ENCODE assay signal across 8 cellular contexts in the genomic region with DNA sequence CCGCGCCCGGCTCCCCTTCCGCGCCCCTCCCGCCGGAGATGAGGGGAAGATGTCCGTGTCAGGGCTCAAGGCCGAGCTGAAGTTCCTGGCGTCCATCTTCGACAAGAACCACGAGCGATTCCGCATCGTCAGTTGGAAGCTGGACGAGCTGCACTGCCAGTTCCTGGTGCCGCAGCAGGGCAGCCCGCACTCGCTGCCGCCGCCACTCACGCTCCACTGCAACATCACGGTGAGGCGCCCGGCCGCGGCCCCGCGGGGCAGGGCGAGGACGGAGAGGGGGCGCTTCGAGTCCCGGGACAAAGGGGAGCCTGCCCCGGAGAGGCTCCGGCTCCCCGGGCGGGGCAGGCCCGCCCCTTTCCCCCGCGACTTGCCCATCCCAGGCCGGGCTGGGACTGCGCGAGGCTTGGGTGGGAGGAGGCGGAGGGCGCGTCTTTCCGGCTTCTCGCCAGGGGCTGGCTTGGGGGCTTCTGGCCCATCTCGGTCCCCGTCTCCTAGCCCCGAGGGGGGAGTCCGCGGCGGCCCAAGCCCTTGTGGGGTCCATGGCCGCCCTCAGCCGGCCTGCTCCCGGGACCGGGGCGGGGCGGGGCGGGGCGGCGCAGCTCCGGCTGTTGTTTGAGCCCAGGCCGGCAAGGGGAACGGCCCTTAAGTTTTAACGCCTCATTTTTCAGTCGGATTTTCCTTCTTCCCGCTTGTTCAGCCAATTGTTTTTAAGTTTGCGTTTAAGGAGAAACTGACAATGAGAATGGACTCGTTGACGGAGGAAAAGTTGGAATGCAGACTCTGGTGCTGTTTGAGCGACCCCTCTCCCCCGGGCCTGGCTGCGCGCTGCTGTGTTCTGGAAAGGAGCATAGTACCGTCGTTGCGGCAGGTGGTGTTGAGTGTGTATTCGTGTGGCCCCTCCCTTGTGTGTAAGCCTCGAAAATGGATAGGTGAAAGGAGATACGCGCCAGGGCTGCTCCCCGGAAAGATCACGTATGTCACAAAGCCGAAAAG.
A peak's percentile ranks its signal among the peaks of the same experiment; 100 is the strongest.
DNase-seq lines count a peak whose midpoint lies in the region; ATAC-seq lines count a peak whose summit lies in the region.

No MANE protein-coding gene starts in this region.

- peak overlapping the region; percentile 91 to 95 for H3K4me3 Mint-ChIP-seq in effector memory CD8-positive, alpha-beta T cell

- peaks cover 31 to 52% of the 10 kb centered on the region in 2 donors for H3K4me1 Mint-ChIP-seq in effector memory CD8-positive, alpha-beta T cell (ENCODE audit: low read depth in 2 of 2)

- H3K27ac Mint-ChIP-seq in effector memory CD8-positive, alpha-beta T cell = peak overlapping the region; percentile 39 to 90

- H3K36me3 Mint-ChIP-seq in effector memory CD8-positive, alpha-beta T cell (ENCODE audit: insufficient read depth) = peaks cover 11% of the 10 kb centered on the region

- DNase-seq in NCI-H187 (lab: John Stamatoyannopoulos, UW) = peak; percentile 24
- no peak for DNase-seq in NCI-H187 treated with DMSO at 0.1 percent for 48 hours (lab: John Stamatoyannopoulos, UW)
- peak; percentile 67 for DNase-seq in NCI-H524 treated with DMSO at 0.1 percent for 48 hours (lab: John Stamatoyannopoulos, UW)
- DNase-seq in activated CD8-positive, alpha-beta memory T cell treated with anti-CD3 and anti-CD28 coated beads for 48 hours (ENCODE audit: low read depth in 2 of 3, low spot score in 2 of 3) = peak; percentile 17 to 34 (median 32)
- peak; percentile 20 to 28 (median 23) for DNase-seq in effector memory CD8-positive, alpha-beta T cell
- peak; percentile 55 for DNase-seq in medulla oblongata (ENCODE audit: extremely low spot score)
- peak; percentile 19 for DNase-seq in stimulated activated CD8-positive, alpha-beta memory T cell treated with anti-CD3 and anti-CD28 coated beads, Interleukin-15, amount 100 ng/mL, for 24 hours (ENCODE audit: low read depth)

- H3K27me3 Mint-ChIP-seq in effector memory CD8-positive, alpha-beta T cell = no peaks in the 10 kb centered on the region

- no peaks in the 10 kb centered on the region for H3K9me3 Mint-ChIP-seq in effector memory CD8-positive, alpha-beta T cell

- peak; percentile 47 for ATAC-seq in HG02981 (IDR thresholded peaks at IDR 0.05; ENCODE audit: unreplicated experiment)
- ATAC-seq in effector memory CD8-positive, alpha-beta T cell (replicated peaks) = peak; percentile 39
